In the genomic region with DNA sequence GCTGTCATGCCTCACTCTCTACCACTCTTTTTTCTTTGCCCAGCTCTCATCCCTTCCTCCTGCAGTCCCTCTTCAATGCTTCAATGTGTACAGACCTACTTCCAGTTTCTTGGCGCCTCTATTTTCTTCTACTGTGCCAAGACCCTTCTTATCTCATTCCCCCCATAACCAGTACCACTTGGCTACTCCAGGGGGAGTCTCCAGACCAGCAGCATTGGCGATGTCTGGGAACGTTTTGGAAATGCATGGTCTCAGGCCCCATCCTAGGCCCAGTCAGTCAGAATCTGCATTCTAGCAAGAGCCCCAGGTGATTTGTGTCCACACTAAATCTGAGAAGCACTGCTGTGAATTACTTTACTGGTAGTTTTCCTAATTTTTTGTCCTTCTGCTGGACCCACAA, we compare ENCODE assay signal across 1 cellular context.
TF ChIP-seq lines count a peak whose summit lies in the region.

No MANE protein-coding gene starts in this region.

TF ChIP-seq in HCT116, 20 proteins besides CTCF, POLR2A, EP300 and RAD21 (continued from another document):
- TF ChIP-seq ZBTB33 (IDR thresholded peaks at IDR 0.05; ENCODE audit: extremely low read depth, insufficient replicate concordance, low read length) (no peak), EZH2phosphoT487 (IDR thresholded peaks at IDR 0.05; ENCODE audit: borderline replicate concordance) (no peak), JUND (IDR thresholded peaks at IDR 0.05) (no peak), EZH2 (IDR thresholded peaks at IDR 0.05) (no peak), ZFX (IDR thresholded peaks at IDR 0.05) (no peak)
- TF ChIP-seq, protein P1, sequence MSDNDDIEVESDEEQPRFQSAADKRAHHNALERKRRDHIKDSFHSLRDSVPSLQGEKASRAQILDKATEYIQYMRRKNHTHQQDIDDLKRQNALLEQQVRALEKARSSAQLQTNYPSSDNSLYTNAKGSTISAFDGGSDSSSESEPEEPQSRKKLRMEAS (IDR thresholded peaks at IDR 0.05) = no peak
